Comparison of ENCODE assay signal across 16 cellular contexts in genomic region chr14:61558271-61558670, GRCh38.
DNase-seq lines count a peak whose midpoint lies in the region; ATAC-seq and TF ChIP-seq lines count a peak whose summit lies in the region.
"Had no signal": no experiment of that assay in that cellular context is flagged by ENCODE, and none has a peak within 500 bp of the region (broad histone marks: within the 10 kb centered on the region; RNA-seq: fewer than 3 reads in every experiment).

No MANE protein-coding gene starts in this region.

- no peaks in the 10 kb centered on the region for H3K36me3 ChIP-seq in A673 (ENCODE audit: insufficient read depth, low read length, poor library complexity, severe bottlenecking)
- no peaks in the 10 kb centered on the region for H3K36me3 ChIP-seq in HEK293 (ENCODE audit: control insufficient read depth in 2 of 2, insufficient read depth in 1 of 2, low read length in 2 of 2)
- H3K36me3 ChIP-seq in body of pancreas (replicated peaks in 1 of 2; ENCODE audit: insufficient read depth in 1 of 2, low read depth in 2 of 2) = no peaks in the 10 kb centered on the region
- no peaks in the 10 kb centered on the region for H3K36me3 ChIP-seq in tibial nerve
- H3K36me3 ChIP-seq: prostate gland, WERI-Rb-1 had no signal

- H3K27ac ChIP-seq in A673 (ENCODE audit: low read depth, low read length, poor library complexity, severe bottlenecking) (no peak overlapping the region), HEK293 (ENCODE audit: extremely low read depth, low read depth, low read length) (no peak overlapping the region), body of pancreas (peak overlapping the region in 3 of 4 donors; percentile 84 to 91 (median 88)), tibial nerve (no peak overlapping the region)
- H3K27ac ChIP-seq: prostate gland, testis, WERI-Rb-1 had no signal

- intact Hi-C loops in A673 (cut with micrococcal nuclease; ENCODE audit: unreplicated experiment) (no loop called here), body of pancreas (cut with DNase I) (no loop called here)

- H3K4me1 ChIP-seq in A673 (ENCODE audit: insufficient read depth, low read length, poor library complexity, severe bottlenecking) (peaks cover 17% of the 10 kb centered on the region), HEK293 (ENCODE audit: control insufficient read depth, insufficient read depth, low read length) (peaks cover 25% of the 10 kb centered on the region), body of pancreas (peaks cover 68% of the 10 kb centered on the region), tibial nerve (peaks cover 0 to 21% (median 7%) of the 10 kb centered on the region in 4 donors)

- no TSS peak for BruUV-seq in A673 (replicated peaks; lab: Mats Ljungman, UMichigan)

- no peak overlapping the region for H3K4me3 ChIP-seq in A673 (ENCODE audit: low read depth, low read length, poor library complexity, severe bottlenecking)
- no peak overlapping the region for H3K4me3 ChIP-seq in HEK293 (ENCODE audit: low read depth, low read length)
- no peak overlapping the region for H3K4me3 ChIP-seq in body of pancreas
- H3K4me3 ChIP-seq in tibial nerve = no peak overlapping the region
- H3K4me3 ChIP-seq: prostate gland, testis had no signal

- WGBS in body of pancreas, 2 donors = 84 to 92% methylated on average over 5 to 6 of the region's 6 CpGs
- 49 to 57% methylated on average over 6 of the region's 6 CpGs for WGBS in tibial nerve, 2 donors

- POLR2A ChIA-PET in A673 (lab: Charles Lee; ENCODE audit: low non-redundant PET) = no interaction called here
- POLR2A ChIA-PET in HEK293 (lab: Yijun Ruan, JAX) = interaction anchor here (1.0 to 1.2 kb wide), 2 partner anchors 10 to 137 kb away, joined by 3 read pairs; partner anchors contain the start of gene HIF1A

- ATAC-seq in body of pancreas (no peak), HG03432 (IDR thresholded peaks at IDR 0.05; ENCODE audit: unreplicated experiment) (no peak), HG03342 (IDR thresholded peaks at IDR 0.05; ENCODE audit: unreplicated experiment) (no peak)
- ATAC-seq: activated CD8-positive, alpha-beta memory T cell treated with anti-CD3 and anti-CD28 coated beads, Interleukin-2, amount 10 ng/mL, durations not matched to agents 7 days and 5 days; left cardiac atrium had no signal

- H3K27me3 ChIP-seq in A673 (replicated peaks; ENCODE audit: insufficient read depth, low read depth, low read length, poor library complexity) (no peaks in the 10 kb centered on the region), body of pancreas (no peaks in the 10 kb centered on the region), tibial nerve (no peaks in the 10 kb centered on the region)
- H3K27me3 ChIP-seq: testis had no signal

- DNase-seq in A673 (ENCODE audit: low spot score) = peak; percentile 88
- peak; percentile 98 for DNase-seq in NCI-H345 (lab: John Stamatoyannopoulos, UW)
- DNase-seq in body of pancreas = no peak
- DNase-seq in GM03348 (ENCODE audit: low spot score) = no peak
- no peak for DNase-seq in tibial nerve (ENCODE audit: low spot score in 2 of 2)
- DNase-seq: activated CD8-positive, alpha-beta memory T cell treated with anti-CD3 and anti-CD28 coated beads, Interleukin-2, amount 10 ng/mL, durations not matched to agents 7 days and 5 days; activated naive CD4-positive, alpha-beta T cell treated with Interleukin-2 at 50 U/mL for 16 hours; DND-41; left cardiac atrium; NCI-H1105 treated with DMSO at 0.1 percent for 48 hours; testis; WERI-Rb-1 had no signal

- H3K9me3 ChIP-seq in A673 (ENCODE audit: low read depth, low read length, poor library complexity, severe bottlenecking) (no peaks in the 10 kb centered on the region), HEK293 (ENCODE audit: control insufficient read depth, insufficient read depth, low read depth, low read length) (no peaks in the 10 kb centered on the region), body of pancreas (no peaks in the 10 kb centered on the region), tibial nerve (no peaks in the 10 kb centered on the region)
- H3K9me3 ChIP-seq: prostate gland, testis had no signal

- TF ChIP-seq EP300 in tibial nerve (IDR thresholded peaks at IDR 0.05) = no peak

- CTCF ChIA-PET in A673 (lab: Charles Lee) (interaction anchor here (0.7 kb wide), 1 partner anchor 47 kb away, joined by 5 read pairs; no protein-coding TSS in a partner anchor), HEK293 (lab: Yijun Ruan, JAX) (no interaction called here)

- TF ChIP-seq CTCF in A673 (conservative IDR thresholded peaks at IDR 0.05; ENCODE audit: low read depth, low read length) (no peak), HEK293 (tag by site-specific recombination; IDR thresholded peaks at IDR 0.05) (no peak), body of pancreas (IDR thresholded peaks at IDR 0.05) (no peak), tibial nerve (IDR thresholded peaks at IDR 0.05) (no peak)

- TF ChIP-seq POLR2A in body of pancreas (IDR thresholded peaks at IDR 0.05) (no peak), tibial nerve (IDR thresholded peaks at IDR 0.05) (no peak)

TF ChIP-seq in HEK293, 187 proteins besides CTCF, POLR2A, EP300 and RAD21 (continues in another document):
- TF ChIP-seq ZNF274 (IDR thresholded peaks at IDR 0.05; ENCODE audit: low read length) = no peak
- no peak for TF ChIP-seq ZNF274 (tag by site-specific recombination; IDR thresholded peaks at IDR 0.05; ENCODE audit: borderline replicate concordance)
- TF ChIP-seq ZNF112 (tag by site-specific recombination; IDR thresholded peaks at IDR 0.05) = no peak
- peak; percentile 93 for TF ChIP-seq ZNF561 (tag by site-specific recombination; IDR thresholded peaks at IDR 0.05; ENCODE audit: borderline replicate concordance)
- peak; percentile 72 for TF ChIP-seq ZNF324 (tag by site-specific recombination; IDR thresholded peaks at IDR 0.05)
- TF ChIP-seq ZNF248 (tag by site-specific recombination; IDR thresholded peaks at IDR 0.05) = no peak
- TF ChIP-seq, protein P1, sequence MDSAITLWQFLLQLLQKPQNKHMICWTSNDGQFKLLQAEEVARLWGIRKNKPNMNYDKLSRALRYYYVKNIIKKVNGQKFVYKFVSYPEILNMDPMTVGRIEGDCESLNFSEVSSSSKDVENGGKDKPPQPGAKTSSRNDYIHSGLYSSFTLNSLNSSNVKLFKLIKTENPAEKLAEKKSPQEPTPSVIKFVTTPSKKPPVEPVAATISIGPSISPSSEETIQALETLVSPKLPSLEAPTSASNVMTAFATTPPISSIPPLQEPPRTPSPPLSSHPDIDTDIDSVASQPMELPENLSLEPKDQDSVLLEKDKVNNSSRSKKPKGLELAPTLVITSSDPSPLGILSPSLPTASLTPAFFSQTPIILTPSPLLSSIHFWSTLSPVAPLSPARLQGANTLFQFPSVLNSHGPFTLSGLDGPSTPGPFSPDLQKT (IDR thresholded peaks at IDR 0.05; ENCODE audit: borderline replicate concordance, low read depth, low read length) = no peak
- no peak for TF ChIP-seq SP3 (tag by site-specific recombination; IDR thresholded peaks at IDR 0.05)
- TF ChIP-seq ZNF184 (tag by site-specific recombination; IDR thresholded peaks at IDR 0.05) = peak; percentile 74
- no peak for TF ChIP-seq EGR2 (tag by site-specific recombination; IDR thresholded peaks at IDR 0.05; ENCODE audit: low read depth)
- no peak for TF ChIP-seq ZFP37 (tag by site-specific recombination; IDR thresholded peaks at IDR 0.05)
- peak; percentile 95 for TF ChIP-seq ZNF24 (tag by site-specific recombination; IDR thresholded peaks at IDR 0.05)
- no peak for TF ChIP-seq ZNF664 (tag by site-specific recombination; IDR thresholded peaks at IDR 0.05)
- TF ChIP-seq ZNF558 (tag by site-specific recombination; IDR thresholded peaks at IDR 0.05) = peak; percentile 77
- no peak for TF ChIP-seq MEIS1 (CRISPR knock-in tag; IDR thresholded peaks at IDR 0.05; ENCODE audit: borderline replicate concordance)
- peak; percentile 96 for TF ChIP-seq ZFP69B (tag by site-specific recombination; IDR thresholded peaks at IDR 0.05)
- TF ChIP-seq KLF17 (tag by site-specific recombination; IDR thresholded peaks at IDR 0.05) = no peak
- TF ChIP-seq MZF1 (tag by site-specific recombination; IDR thresholded peaks at IDR 0.05; ENCODE audit: borderline replicate concordance) = no peak
- TF ChIP-seq, protein P2, sequence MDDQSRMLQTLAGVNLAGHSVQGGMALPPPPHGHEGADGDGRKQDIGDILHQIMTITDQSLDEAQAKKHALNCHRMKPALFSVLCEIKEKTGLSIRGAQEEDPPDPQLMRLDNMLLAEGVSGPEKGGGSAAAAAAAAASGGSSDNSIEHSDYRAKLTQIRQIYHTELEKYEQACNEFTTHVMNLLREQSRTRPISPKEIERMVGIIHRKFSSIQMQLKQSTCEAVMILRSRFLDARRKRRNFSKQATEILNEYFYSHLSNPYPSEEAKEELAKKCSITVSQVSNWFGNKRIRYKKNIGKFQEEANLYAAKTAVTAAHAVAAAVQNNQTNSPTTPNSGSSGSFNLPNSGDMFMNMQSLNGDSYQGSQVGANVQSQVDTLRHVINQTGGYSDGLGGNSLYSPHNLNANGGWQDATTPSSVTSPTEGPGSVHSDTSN (CRISPR knock-in tag; IDR thresholded peaks at IDR 0.05) = no peak
- TF ChIP-seq ZNF548 (tag by site-specific recombination; IDR thresholded peaks at IDR 0.05) = no peak
- no peak for TF ChIP-seq ZNF623 (tag by site-specific recombination; IDR thresholded peaks at IDR 0.05)
- peak; percentile 99 for TF ChIP-seq ZIC2 (tag by site-specific recombination; IDR thresholded peaks at IDR 0.05)
- TF ChIP-seq ZNF596 (tag by site-specific recombination; IDR thresholded peaks at IDR 0.05) = peak; percentile 74
- TF ChIP-seq ZNF214 (tag by site-specific recombination; IDR thresholded peaks at IDR 0.05; ENCODE audit: borderline replicate concordance) = no peak
- peak; percentile 96 for TF ChIP-seq GFI1B (tag by site-specific recombination; IDR thresholded peaks at IDR 0.05)

Comparison
In these comparisons a context has a peak if more than half of its experiments do, and no peak if none do; other contexts are left out.
1. DNase-seq: peak in A673 (single experiment) and NCI-H345 (single experiment); none in body of pancreas (0 of 4), GM03348 (single experiment) and tibial nerve (0 of 2).
2. H3K27ac ChIP-seq: peak in body of pancreas (3 of 4); none in A673 (single experiment), HEK293 (single experiment) and tibial nerve (0 of 4).